Comparison of ENCODE assay signal across 21 cellular contexts in the genomic region with DNA sequence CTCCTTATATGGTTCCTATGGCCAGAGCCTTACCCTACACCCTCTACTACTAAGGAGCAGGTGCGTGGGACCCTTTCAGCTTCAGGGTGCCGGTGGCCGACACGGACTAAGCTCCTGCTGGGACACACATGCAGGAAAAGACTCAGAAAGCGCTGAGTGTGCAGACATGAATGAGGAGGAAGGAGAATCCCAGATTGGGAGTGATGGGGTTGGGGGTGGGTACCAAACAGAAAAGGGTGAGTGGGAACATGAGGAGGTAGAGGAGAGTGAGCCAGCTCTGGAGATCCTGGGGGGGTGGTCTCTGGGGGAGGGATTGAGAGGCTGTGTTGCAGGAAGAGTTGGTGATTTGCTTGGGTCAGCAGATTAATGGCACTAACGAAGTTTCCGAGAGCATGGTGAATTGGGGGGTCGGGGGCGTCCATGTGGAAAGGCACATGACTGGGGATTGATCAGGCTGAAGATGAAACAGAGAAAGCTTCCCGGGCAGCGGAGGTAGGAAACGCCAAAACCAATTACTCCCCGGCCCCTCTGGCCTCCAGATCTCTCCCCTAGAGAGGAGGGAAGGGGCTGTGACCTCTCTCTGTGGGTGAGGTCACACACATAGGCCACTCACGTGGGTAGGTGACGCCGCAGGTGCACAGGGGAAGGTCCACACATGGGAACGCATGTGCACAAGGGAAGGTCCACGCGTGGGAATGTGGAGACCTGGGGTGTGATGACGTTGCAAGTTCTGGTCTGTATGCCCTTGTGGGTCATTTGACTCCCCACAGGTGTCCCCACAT. TPM values are rescaled to one million over a fixed set of nuclear protein-coding genes. Genes with fewer than 3 reads are reported as not detected.
DNase-seq lines count a peak whose midpoint lies in the region; ATAC-seq, FAIRE-seq and TF ChIP-seq lines count a peak whose summit lies in the region.
"Had no signal": no experiment of that assay in that cellular context is flagged by ENCODE, and none has a peak within 500 bp of the region (broad histone marks: within the 10 kb centered on the region; RNA-seq: fewer than 3 reads in every experiment).

No MANE protein-coding gene starts in this region.

- ATAC-seq in A549 = no peak
- ATAC-seq: CD8-positive, alpha-beta T cell; GM12878; HCT116 had no signal

- peaks cover 22% of the 10 kb centered on the region; the same call in 2 of the 3 replicates for H3K4me1 ChIP-seq in A549
- H3K4me1 ChIP-seq in HEK293 (ENCODE audit: control insufficient read depth, insufficient read depth, low read length) = no peaks in the 10 kb centered on the region
- peaks cover 51% of the 10 kb centered on the region for H3K4me1 ChIP-seq in neural progenitor cell

- H3K27ac ChIP-seq in A549 = no peak overlapping the region
- H3K27ac ChIP-seq in HEK293 (ENCODE audit: extremely low read depth, low read depth, low read length) = no peak overlapping the region
- H3K27ac ChIP-seq in neural progenitor cell = peak overlapping the region; percentile 33
- H3K27ac ChIP-seq: C4-2B, GM23248 had no signal

- TF ChIP-seq CTCF in A549 (IDR thresholded peaks at IDR 0.05) = no peak
- TF ChIP-seq CTCF in HEK293 (tag by site-specific recombination; IDR thresholded peaks at IDR 0.05) = no peak
- TF ChIP-seq CTCF in chondrocyte (IDR thresholded peaks at IDR 0.05) = no peak
- TF ChIP-seq CTCF in neural progenitor cell (IDR thresholded peaks at IDR 0.05) = no peak

- peaks cover 7% of the 10 kb centered on the region for H3K4me1 Mint-ChIP-seq in chondrocyte (ENCODE audit: low read depth)
- peaks cover 68% of the 10 kb centered on the region for H3K4me1 Mint-ChIP-seq in neural progenitor cell

- 84% methylated on average over 19 of the region's 20 CpGs for WGBS in A549 (ENCODE audit: missing lambda C conversion rate)

- H3K27me3 ChIP-seq in neural progenitor cell = peaks cover 38% of the 10 kb centered on the region

- H3K36me3 Mint-ChIP-seq in chondrocyte (ENCODE audit: low read depth) = no peaks in the 10 kb centered on the region
- H3K36me3 Mint-ChIP-seq in neural progenitor cell = no peaks in the 10 kb centered on the region
- H3K36me3 Mint-ChIP-seq: CD8-positive, alpha-beta T cell had no signal

- TF ChIP-seq RAD21 in A549 (conservative IDR thresholded peaks at IDR 0.05 in 1 of 2, IDR thresholded peaks at IDR 0.05 in 1 of 2) = no peak

- CTCF ChIA-PET in A549 (lab: Yijun Ruan, JAX) (interaction anchor here (0.6 to 15.9 kb wide), 8 partner anchors 10 to 339 kb away, joined by 3 to 289 read pairs (median 4); a partner anchor contains a TSS), HEK293 (lab: Yijun Ruan, JAX) (interaction anchor here (0.6 to 9.9 kb wide), 8 partner anchors 13 to 393 kb away, joined by 3 to 197 read pairs (median 4); a partner anchor contains a TSS)

- H3K36me3 ChIP-seq in HEK293 (ENCODE audit: control insufficient read depth in 2 of 2, insufficient read depth in 1 of 2, low read length in 2 of 2) (no peaks in the 10 kb centered on the region), neural progenitor cell (no peaks in the 10 kb centered on the region)

- FAIRE-seq in A549 (lab: Jason Lieb, UNC) = no peak
- FAIRE-seq: A204.1, GM12878, GM19239, H54 had no signal

- H3K4me3 Mint-ChIP-seq in chondrocyte (ENCODE audit: unreplicated experiment) (no peak overlapping the region), neural progenitor cell (peak overlapping the region; percentile 12)
- H3K4me3 Mint-ChIP-seq: CD8-positive, alpha-beta T cell had no signal

- H3K27me3 Mint-ChIP-seq in chondrocyte (ENCODE audit: low read depth) = peaks cover 5% of the 10 kb centered on the region
- peaks cover 10% of the 10 kb centered on the region for H3K27me3 Mint-ChIP-seq in neural progenitor cell (ENCODE audit: insufficient read depth, low read depth)

- no peaks in the 10 kb centered on the region for H3K9me3 Mint-ChIP-seq in chondrocyte (ENCODE audit: low read depth)
- H3K9me3 Mint-ChIP-seq in neural progenitor cell = no peaks in the 10 kb centered on the region
- H3K9me3 Mint-ChIP-seq: CD8-positive, alpha-beta T cell had no signal

- H3K27ac Mint-ChIP-seq in chondrocyte (ENCODE audit: unreplicated experiment) (no peak overlapping the region), neural progenitor cell (peak overlapping the region; percentile 55)
- H3K27ac Mint-ChIP-seq: CD8-positive, alpha-beta T cell had no signal

- TF ChIP-seq EP300 in A549 (IDR thresholded peaks at IDR 0.05) = no peak

- H3K4me3 ChIP-seq in A549 (no peak overlapping the region), HEK293 (ENCODE audit: low read depth, low read length) (no peak overlapping the region), neural progenitor cell (peak overlapping the region; percentile 11)
- H3K4me3 ChIP-seq: GM12878, GM23248 had no signal

- H3K9me3 ChIP-seq in A549 = no peaks in the 10 kb centered on the region
- no peaks in the 10 kb centered on the region for H3K9me3 ChIP-seq in HEK293 (ENCODE audit: control insufficient read depth, insufficient read depth, low read depth, low read length)
- H3K9me3 ChIP-seq in neural progenitor cell (ENCODE audit: low read depth) = no peaks in the 10 kb centered on the region

- H3K79me2 ChIP-seq in neural progenitor cell (ENCODE audit: low read depth) = no peaks in the 10 kb centered on the region

- H2AFZ ChIP-seq in neural progenitor cell (replicated peaks) = no peak overlapping the region
- H2AFZ ChIP-seq: GM23248 had no signal

- H4K20me1 ChIP-seq in neural progenitor cell (ENCODE audit: low read depth) = no peaks in the 10 kb centered on the region

- no peak for DNase-seq in A549 (ENCODE audit: low read depth in 1 of 2, low spot score in 1 of 2)
- DNase-seq in chondrocyte (ENCODE audit: low spot score) = peak; percentile 64
- DNase-seq in neural progenitor cell (ENCODE audit: low spot score) = peak; percentile 48
- DNase-seq in NCI-H510A treated with DMSO at 0.1 percent for 48 hours (lab: John Stamatoyannopoulos, UW) = no peak
- no peak for DNase-seq in 8988T
- DNase-seq in midbrain (lab: John Stamatoyannopoulos, UW) = no peak
- DNase-seq in NCI-H748 treated with DMSO at 0.1 percent for 48 hours (lab: John Stamatoyannopoulos, UW) = no peak
- DNase-seq: AML-193; Calu3; CD8-positive, alpha-beta T cell; DMS79 treated with DMSO at 0.1 percent for 48 hours; GM23248; Karpas-422; KBM-7 had no signal

- peaks cover 31% of the 10 kb centered on the region for H3F3A ChIP-seq in neural progenitor cell (ENCODE audit: low read depth)

- TF ChIP-seq POLR2A in A549 (IDR thresholded peaks at IDR 0.05; ENCODE audit: low read length) = no peak

- no peak overlapping the region for H3K9ac ChIP-seq in neural progenitor cell
- H3K9ac ChIP-seq: GM23248 had no signal

- POLR2A ChIA-PET in A549 (lab: Yijun Ruan, JAX) (no interaction called here), HEK293 (lab: Yijun Ruan, JAX) (no interaction called here)

- H3K4me2 ChIP-seq in A549 (no peak overlapping the region), neural progenitor cell (peak overlapping the region; percentile 73)

TF ChIP-seq in A549, 52 proteins besides CTCF, POLR2A, EP300 and RAD21:
- TF ChIP-seq MAFK (IDR thresholded peaks at IDR 0.05; ENCODE audit: partially characterized antibody) = peak; percentile 88
- TF ChIP-seq, protein P1, sequence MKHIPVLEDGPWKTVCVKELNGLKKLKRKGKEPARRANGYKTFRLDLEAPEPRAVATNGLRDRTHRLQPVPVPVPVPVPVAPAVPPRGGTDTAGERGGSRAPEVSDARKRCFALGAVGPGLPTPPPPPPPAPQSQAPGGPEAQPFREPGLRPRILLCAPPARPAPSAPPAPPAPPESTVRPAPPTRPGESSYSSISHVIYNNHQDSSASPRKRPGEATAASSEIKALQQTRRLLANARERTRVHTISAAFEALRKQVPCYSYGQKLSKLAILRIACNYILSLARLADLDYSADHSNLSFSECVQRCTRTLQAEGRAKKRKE (CRISPR knock-in tag; IDR thresholded peaks at IDR 0.05; ENCODE audit: low read depth) = no peak
TF ChIP-seq in A549: peak in this region for 1.

TF ChIP-seq in HEK293, 187 proteins besides CTCF, POLR2A, EP300 and RAD21:
- TF ChIP-seq SP3 (tag by site-specific recombination; IDR thresholded peaks at IDR 0.05) (no peak), EGR2 (tag by site-specific recombination; IDR thresholded peaks at IDR 0.05; ENCODE audit: low read depth) (peak; percentile 53; the same call in 1 of the 2 replicates)

RNA-seq across cellular contexts. Expression of a gene that starts 37.9 kb away (rescaled TPM):
- 12.4 and 16.6 TPM in 2 replicates for polyA plus RNA-seq in A549 (2011; rRNA removed)
- 5.2 and 5.8 TPM in 2 replicates for polyA plus RNA-seq in A549 (2012; cell fraction: cytosol; rRNA removed)
- polyA plus RNA-seq in A549 (2012; cell fraction: nucleus; rRNA removed) = 5.9 and 9.4 TPM in 2 replicates
- polyA plus RNA-seq in A549 (2017; fragmentation: RNase III; extraction: RNeasy Plus Mini Kit Qiagen cat#74134 plus additional on column Dnase treatment) = 12.3 to 13.6 TPM (median 13.0 TPM) in 3 replicates
- polyA minus RNA-seq in A549 (2011; rRNA and poly(A)+ RNA removed) = 10.4 and 12.0 TPM in 2 replicates
- 17.8 to 28.1 TPM (median 20.6 TPM) in 3 replicates for total RNA-seq in chondrocyte
- 15.5 and 19.5 TPM in 2 replicates for total RNA-seq in neural progenitor cell (ENCODE audit: low replicate concordance)

Comparison
In these comparisons a context has a peak if more than half of its experiments do, and no peak if none do; other contexts are left out.
1. DNase-seq: peak in chondrocyte (single experiment) and neural progenitor cell (single experiment); none in A549 (0 of 2), NCI-H510A treated with DMSO at 0.1 percent for 48 hours (single experiment), 8988T (single experiment), midbrain (single experiment) and NCI-H748 treated with DMSO at 0.1 percent for 48 hours (single experiment).